In the genomic region with DNA sequence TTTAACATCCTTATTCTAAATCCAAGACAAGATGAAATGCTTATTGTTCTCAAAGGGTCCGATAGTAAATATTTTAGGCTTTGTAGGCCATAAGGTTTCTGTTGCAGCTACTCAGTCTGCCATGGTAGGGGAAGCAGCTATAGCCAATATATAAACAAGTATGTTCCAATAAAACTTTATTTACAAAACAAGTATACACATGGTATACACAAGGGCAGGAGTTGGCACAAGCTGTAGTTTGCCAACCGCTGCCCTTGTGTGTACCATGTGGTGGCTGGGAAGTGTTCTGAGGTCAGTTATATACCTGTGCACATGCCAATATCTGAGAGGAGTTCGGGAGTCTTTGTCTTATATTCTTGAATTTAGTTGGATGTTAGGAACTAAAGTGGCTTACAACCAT, we compare ENCODE assay signal across 33 cellular contexts.
"Had no signal": no experiment of that assay in that cellular context is flagged by ENCODE, and none has a peak within 500 bp of the region (broad histone marks: within the 10 kb centered on the region; RNA-seq: fewer than 3 reads in every experiment).

No MANE protein-coding gene starts in this region.

- H3K27me3 ChIP-seq: adrenal gland, ascending aorta, body of pancreas, brain microvascular endothelial cell, breast epithelium, cardiac muscle cell had no signal

- ATAC-seq: activated naive CD4-positive, alpha-beta T cell treated with anti-CD3 and anti-CD28 coated beads, Interleukin-2, amount 50 U/mL, for 72 hours; activated naive CD8-positive, alpha-beta T cell treated with anti-CD3 and anti-CD28 coated beads, Interleukin-2, amount 50 U/mL, for 24 hours; activated T-cell treated with anti-CD3 and anti-CD28 coated beads, Interleukin-2, amount 50 U/mL, for 4 hours; activated T-cell treated with anti-CD3 and anti-CD28 coated beads, Interleukin-2, amount 50 U/mL, for 72 hours; activated T-helper 17 cell treated with anti-CD3 and anti-CD28 coated beads, Interleukin-2, amount 50 U/mL, for 72 hours; body of pancreas had no signal

- DNase-seq: activated effector memory CD4-positive, alpha-beta T cell treated with anti-CD3 and anti-CD28 coated beads, Interleukin-2, amount 50 U/mL, for 16 hours; activated effector memory CD4-positive, alpha-beta T cell treated with Interleukin-2 at 50 U/mL for 16 hours; activated gamma-delta T cell; activated gamma-delta T cell treated with Interleukin-2 at 50 U/mL for 16 hours; activated naive CD4-positive, alpha-beta T cell; activated naive CD4-positive, alpha-beta T cell treated with anti-CD3 and anti-CD28 coated beads for 36 hours; activated naive CD4-positive, alpha-beta T cell treated with anti-CD3 and anti-CD28 coated beads, Interleukin-2, amount 10 ng/mL, durations not matched to agents 7 days and 5 days; activated naive CD4-positive, alpha-beta T cell treated with anti-CD3 and anti-CD28 coated beads, Interleukin-2, amount 50 U/mL, for 16 hours; activated naive CD4-positive, alpha-beta T cell treated with Interleukin-2 at 50 U/mL for 16 hours; activated naive CD8-positive, alpha-beta T cell treated with anti-CD3 and anti-CD28 coated beads for 36 hours; activated naive CD8-positive, alpha-beta T cell treated with anti-CD3 and anti-CD28 coated beads, Interleukin-2, amount 10 ng/mL, durations not matched to agents 7 days and 5 days; activated naive CD8-positive, alpha-beta T cell treated with anti-CD3 and anti-CD28 coated beads, Interleukin-2, amount 50 U/mL, for 24 hours; activated T-cell treated with anti-CD3 and anti-CD28 coated beads, Interleukin-2, amount 50 U/mL, for 24 hours; activated T-cell treated with anti-CD3 and anti-CD28 coated beads, Interleukin-2, amount 50 U/mL, for 4 hours; activated T-cell treated with anti-CD3 and anti-CD28 coated beads, Interleukin-2, amount 50 U/mL, for 48 hours; activated T-cell treated with anti-CD3 and anti-CD28 coated beads, Interleukin-2, amount 50 U/mL, for 72 hours; adrenal gland; amygdala; anterior cingulate cortex; aorta; body of pancreas; brain microvascular endothelial cell; caudate nucleus; central memory CD4-positive, alpha-beta T cell; cerebellar nuclear complex had no signal

- H3K9me3 ChIP-seq: adrenal gland, ascending aorta, body of pancreas, breast epithelium had no signal

- H3K4me3 ChIP-seq: adrenal gland, ascending aorta, body of pancreas, breast epithelium, cardiac muscle cell had no signal

- H3K4me1 ChIP-seq: adrenal gland, ascending aorta, body of pancreas, breast epithelium had no signal

- H3K27ac ChIP-seq: adrenal gland, ascending aorta, body of pancreas, brain microvascular endothelial cell, breast epithelium, cardiac muscle cell had no signal

- H3K36me3 ChIP-seq: adrenal gland, brain microvascular endothelial cell, breast epithelium, cardiac muscle cell had no signal

- FAIRE-seq: astrocyte, bronchial epithelial cell, colon had no signal
